Comparison of ENCODE assay signal across 18 cellular contexts in genomic region chr10:132806126-132807061, GRCh38. TPM values are rescaled to one million over a fixed set of nuclear protein-coding genes. Genes with fewer than 3 reads are reported as not detected.
"Had no signal": no experiment of that assay in that cellular context is flagged by ENCODE, and none has a peak within 500 bp of the region (broad histone marks: within the 10 kb centered on the region; RNA-seq: fewer than 3 reads in every experiment).

No MANE protein-coding gene starts in this region.

- H3K4me3 ChIP-seq: heart left ventricle, pancreas, tibial artery had no signal

- H3K27ac ChIP-seq: heart left ventricle, pancreas, tibial artery, VCaP had no signal

- H3K27me3 ChIP-seq: pancreas had no signal

- H3K36me3 ChIP-seq: heart left ventricle, pancreas, tibial artery had no signal

- DNase-seq: activated CD4-positive, alpha-beta T cell treated with anti-CD3 and anti-CD28 coated beads for 1 hour; activated CD8-positive, alpha-beta memory T cell treated with anti-CD3 and anti-CD28 coated beads for 24 hours; activated CD8-positive, alpha-beta memory T cell treated with anti-CD3 and anti-CD28 coated beads, Interleukin-2, amount 50 U/mL, for 48 hours; activated effector memory CD4-positive, alpha-beta T cell treated with anti-CD3 and anti-CD28 coated beads, Interleukin-2, amount 50 U/mL, for 16 hours; activated naive CD4-positive, alpha-beta T cell treated with anti-CD3 and anti-CD28 coated beads, Interleukin-2, amount 50 U/mL, for 16 hours; activated T-cell treated with anti-CD3 and anti-CD28 coated beads, Interleukin-2, amount 50 U/mL, for 48 hours; effector memory CD8-positive, alpha-beta T cell; foreskin melanocyte; stimulated activated naive B cell treated with anti-CD40 and anti-IgM and Interleukin-4, amounts not matched to agents 10 μg/mL and 1 μg/mL and 100 μg/mL, for 72 hours; T-helper 2 cell had no signal

- H3K9me3 ChIP-seq: pancreas had no signal

- FAIRE-seq: pancreas, urothelium cell line had no signal

- H3K4me1 ChIP-seq: heart left ventricle, pancreas, tibial artery had no signal

RNA-seq across cellular contexts. Expression of gene NKX6-2, which starts 20.4 kb away (rescaled TPM):
- total RNA-seq: dermis microvascular lymphatic vessel endothelial cell, heart left ventricle, left ventricle myocardium superior, mononuclear cell had no signal
